14 cellular contexts compared by ENCODE assay signal in genomic region chr3:23592961-23593931, GRCh38.
DNase-seq lines count a peak whose midpoint lies in the region; ATAC-seq, FAIRE-seq and TF ChIP-seq lines count a peak whose summit lies in the region.
"Had no signal": no experiment of that assay in that cellular context is flagged by ENCODE, and none has a peak within 500 bp of the region (broad histone marks: within the 10 kb centered on the region; RNA-seq: fewer than 3 reads in every experiment).

No MANE protein-coding gene starts in this region.

- H3K27me3 Mint-ChIP-seq in activated T-cell treated with anti-CD3 and anti-CD28 coated beads, Interleukin-2, amount 50 U/mL, for 72 hours (ENCODE audit: low read depth): no peaks in the 10 kb centered on the region

- H3K36me3 Mint-ChIP-seq in activated T-cell treated with anti-CD3 and anti-CD28 coated beads, Interleukin-2, amount 50 U/mL, for 72 hours (ENCODE audit: insufficient read depth in 2 of 2): peaks cover 0 to 4% of the 10 kb centered on the region in 2 donors

- no peak for TF ChIP-seq CTCF in omental fat pad (IDR thresholded peaks at IDR 0.05)

- H3K9me3 Mint-ChIP-seq in activated T-cell treated with anti-CD3 and anti-CD28 coated beads, Interleukin-2, amount 50 U/mL, for 72 hours: peaks cover 2 to 5% of the 10 kb centered on the region in 2 donors

- H3K4me3 Mint-ChIP-seq in activated T-cell treated with anti-CD3 and anti-CD28 coated beads, Interleukin-2, amount 50 U/mL, for 72 hours: no peak overlapping the region

- FAIRE-seq in frontal cortex (lab: Jason Lieb, UNC): no peak
- FAIRE-seq: A204.1 had no signal

- ATAC-seq in activated T-cell treated with anti-CD3 and anti-CD28 coated beads, Interleukin-2, amount 50 U/mL, for 72 hours (replicated peaks in 1 of 2): no peak
- ATAC-seq in GM21786 (IDR thresholded peaks at IDR 0.05; ENCODE audit: unreplicated experiment) (peak; percentile 59), HG03196 (IDR thresholded peaks at IDR 0.05; ENCODE audit: unreplicated experiment) (peak; percentile 71), omental fat pad (ENCODE audit: low FRiP score) (no peak)

- no peak for DNase-seq in activated T-cell treated with anti-CD3 and anti-CD28 coated beads, Interleukin-2, amount 50 U/mL, for 72 hours
- DNase-seq in activated T-cell treated with anti-CD3 and anti-CD28 coated beads, Interleukin-2, amount 50 U/mL, for 48 hours: no peak
- DNase-seq in ecto neural progenitor cell (ENCODE audit: low spot score): no peak
- DNase-seq in frontal cortex (ENCODE audit: low spot score in 2 of 2): no peak
- no peak for DNase-seq in omental fat pad (ENCODE audit: low spot score)
- no peak for DNase-seq in hepatic stellate cell (ENCODE audit: low spot score)
- DNase-seq: activated CD8-positive, alpha-beta memory T cell treated with anti-CD3 and anti-CD28 coated beads, Interleukin-2, amount 50 U/mL, for 48 hours; NCI-H2081; ovary; stimulated activated CD4-positive, alpha-beta T cell treated with anti-CD3 and anti-CD28 coated beads, Interleukin-12 subunit alpha, Interleukin-12 subunit beta, amount 100 ng/mL, for 4 hours; upper lobe of left lung had no signal

- peak overlapping the region; percentile 19 for H3K27ac Mint-ChIP-seq in activated T-cell treated with anti-CD3 and anti-CD28 coated beads, Interleukin-2, amount 50 U/mL, for 72 hours

- H3K4me1 Mint-ChIP-seq in activated T-cell treated with anti-CD3 and anti-CD28 coated beads, Interleukin-2, amount 50 U/mL, for 72 hours (ENCODE audit: low read depth): no peaks in the 10 kb centered on the region

Comparison
In these comparisons a context has a peak if more than half of its experiments do, and no peak if none do; other contexts are left out.
1. ATAC-seq: peak in GM21786 (single experiment) and HG03196 (single experiment); none in activated T-cell treated with anti-CD3 and anti-CD28 coated beads, Interleukin-2, amount 50 U/mL, for 72 hours (0 of 2) and omental fat pad (single experiment).